In the genomic region with DNA sequence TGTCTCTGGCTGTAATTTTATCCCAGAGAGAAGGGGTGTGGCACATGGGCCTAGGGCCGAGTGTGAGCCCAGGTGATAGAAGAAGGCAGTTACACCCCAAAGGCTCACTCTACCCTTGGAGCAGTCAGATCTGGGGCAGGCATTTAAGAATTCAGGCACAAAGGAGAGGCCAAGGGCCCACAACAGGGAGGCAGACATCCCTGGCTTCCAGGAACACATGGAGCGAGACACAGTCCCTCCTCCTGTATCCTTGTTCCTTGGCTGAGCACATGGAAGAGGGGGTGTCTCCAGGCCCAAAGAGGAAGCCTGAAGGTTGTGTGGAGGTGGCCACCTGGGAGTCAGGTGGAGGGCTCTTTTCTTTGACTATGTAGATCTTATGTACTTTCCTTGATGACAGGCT, we compare ENCODE assay signal across 26 cellular contexts.
DNase-seq lines count a peak whose midpoint lies in the region; ATAC-seq and TF ChIP-seq lines count a peak whose summit lies in the region.
"Had no signal": no experiment of that assay in that cellular context is flagged by ENCODE, and none has a peak within 500 bp of the region (broad histone marks: within the 10 kb centered on the region; RNA-seq: fewer than 3 reads in every experiment).

No MANE protein-coding gene starts in this region.

- no peak overlapping the region for H3K4me2 ChIP-seq in trophoblast cell (ENCODE audit: low read length)
- H3K4me2 ChIP-seq: KMS-11 had no signal

- H3K4me3 Mint-ChIP-seq in activated CD4-positive, alpha-beta T cell treated with anti-CD3 and anti-CD28 coated beads, Interleukin-2, amount 10 ng/mL, durations not matched to agents 7 days and 5 days: no peak overlapping the region
- H3K4me3 Mint-ChIP-seq in CD8-positive, alpha-beta T cell: no peak overlapping the region
- H3K4me3 Mint-ChIP-seq in immature natural killer cell (peak overlapping the region in 1 of 5 donors; percentile 23), glutamatergic neuron (ENCODE audit: unreplicated experiment) (no peak overlapping the region)
- no peak overlapping the region for H3K4me3 Mint-ChIP-seq in activated T-helper 1 cell treated with anti-CD3 and anti-CD28 coated beads, Interleukin-12 subunit alpha, Interleukin-12 subunit beta, Interleukin-2, Interleukin-4 antibody, amounts not matched to agents 30 ng/mL and 10 ng/mL and 1 ng/mL, durations not matched to agents 14 hours and 24 hours and 36 hours
- H3K4me3 Mint-ChIP-seq: activated B cell treated with CpG ODN at 0.5 μM for 24 hours; B cell; dendritic cell treated with granulocyte-macrophage colony-stimulating factor and Interleukin-4, amounts not matched to agents 40 ng/mL and 50 ng/mL, for 4 days; HFFc6 had no signal

- CTCF ChIA-PET in activated CD4-positive, alpha-beta T cell treated with anti-CD3 and anti-CD28 coated beads, Interleukin-2, amount 10 ng/mL, durations not matched to agents 7 days and 5 days (lab: Charles Lee): no interaction called here
- CTCF ChIA-PET in CD8-positive, alpha-beta T cell (lab: Charles Lee): no interaction called here

- peak overlapping the region; percentile 26 for H3K27ac Mint-ChIP-seq in activated CD4-positive, alpha-beta T cell treated with anti-CD3 and anti-CD28 coated beads, Interleukin-2, amount 10 ng/mL, durations not matched to agents 7 days and 5 days
- peak overlapping the region; percentile 69 for H3K27ac Mint-ChIP-seq in CD8-positive, alpha-beta T cell
- H3K27ac Mint-ChIP-seq in immature natural killer cell (peak overlapping the region in 4 of 6 donors; percentile 2 to 81 (median 66)), glutamatergic neuron (ENCODE audit: unreplicated experiment) (no peak overlapping the region)
- H3K27ac Mint-ChIP-seq in activated T-helper 1 cell treated with anti-CD3 and anti-CD28 coated beads, Interleukin-12 subunit alpha, Interleukin-12 subunit beta, Interleukin-2, Interleukin-4 antibody, amounts not matched to agents 30 ng/mL and 10 ng/mL and 1 ng/mL, durations not matched to agents 14 hours and 24 hours and 36 hours: no peak overlapping the region
- H3K27ac Mint-ChIP-seq: activated B cell treated with CpG ODN at 0.5 μM for 24 hours; B cell; dendritic cell treated with granulocyte-macrophage colony-stimulating factor and Interleukin-4, amounts not matched to agents 40 ng/mL and 50 ng/mL, for 4 days; HFFc6 had no signal

- H3K79me1 ChIP-seq in trophoblast cell (ENCODE audit: low read length): peaks cover 10% of the 10 kb centered on the region

- H3K4me1 Mint-ChIP-seq in activated CD4-positive, alpha-beta T cell treated with anti-CD3 and anti-CD28 coated beads, Interleukin-2, amount 10 ng/mL, durations not matched to agents 7 days and 5 days: peaks cover 13% of the 10 kb centered on the region
- H3K4me1 Mint-ChIP-seq in CD8-positive, alpha-beta T cell (ENCODE audit: low read depth): peaks cover 18% of the 10 kb centered on the region
- H3K4me1 Mint-ChIP-seq in immature natural killer cell: peaks cover 19 to 24% of the 10 kb centered on the region in 2 donors
- peaks cover 13% of the 10 kb centered on the region for H3K4me1 Mint-ChIP-seq in activated T-helper 1 cell treated with anti-CD3 and anti-CD28 coated beads, Interleukin-12 subunit alpha, Interleukin-12 subunit beta, Interleukin-2, Interleukin-4 antibody, amounts not matched to agents 30 ng/mL and 10 ng/mL and 1 ng/mL, durations not matched to agents 14 hours and 24 hours and 36 hours (ENCODE audit: low read depth)
- no peaks in the 10 kb centered on the region for H3K4me1 Mint-ChIP-seq in glutamatergic neuron (ENCODE audit: low read depth, unreplicated experiment)
- H3K4me1 Mint-ChIP-seq: activated B cell treated with CpG ODN at 0.5 μM for 24 hours, B cell had no signal

- peak overlapping the region; percentile 39 for H2BK120ac ChIP-seq in trophoblast cell (ENCODE audit: insufficient read depth, low read length, poor library complexity)

- H3K18ac ChIP-seq in trophoblast cell (ENCODE audit: low read length): no peak overlapping the region

- no peaks in the 10 kb centered on the region for H3K27me3 ChIP-seq in CD8-positive, alpha-beta T cell (ENCODE audit: insufficient read depth, low read length)
- no peaks in the 10 kb centered on the region for H3K27me3 ChIP-seq in trophoblast cell (ENCODE audit: insufficient read depth, low read length)
- H3K27me3 ChIP-seq: cardiac muscle cell, heart left ventricle, spleen had no signal

- TF ChIP-seq CTCF in CD8-positive, alpha-beta T cell (IDR thresholded peaks at IDR 0.05): no peak
- no peak for TF ChIP-seq CTCF in glutamatergic neuron (IDR thresholded peaks at IDR 0.05; ENCODE audit: partially characterized antibody, unreplicated experiment)

- H3K9ac ChIP-seq in trophoblast cell (ENCODE audit: low read length): no peak overlapping the region
- H3K9ac ChIP-seq: KMS-11 had no signal

- H3K4me3 ChIP-seq in CD8-positive, alpha-beta T cell (ENCODE audit: low read depth, low read length): no peak overlapping the region
- H3K4me3 ChIP-seq in trophoblast cell (ENCODE audit: low read depth, low read length): no peak overlapping the region
- H3K4me3 ChIP-seq: cardiac muscle cell, heart left ventricle, left ventricle myocardium inferior, SK-N-MC, spleen had no signal

- no peak overlapping the region for H4K12ac ChIP-seq in trophoblast cell (ENCODE audit: low read depth, low read length)

- H2AFZ ChIP-seq in trophoblast cell (ENCODE audit: insufficient read depth, low read length, poor library complexity): no peak overlapping the region

- no peak overlapping the region for H3K23ac ChIP-seq in trophoblast cell (ENCODE audit: low read length)

- H3K4ac ChIP-seq in trophoblast cell (ENCODE audit: low read depth, low read length): no peak overlapping the region

- H2AK5ac ChIP-seq in trophoblast cell (ENCODE audit: low read length): peak overlapping the region; percentile 49

- ATAC-seq in CD8-positive, alpha-beta T cell: no peak
- ATAC-seq: heart left ventricle had no signal

- H3K14ac ChIP-seq in trophoblast cell (ENCODE audit: low read length): peak overlapping the region; percentile 26

- DNase-seq in activated CD4-positive, alpha-beta T cell treated with anti-CD3 and anti-CD28 coated beads, Interleukin-2, amount 10 ng/mL, durations not matched to agents 7 days and 5 days: no peak
- DNase-seq in activated CD4-positive, alpha-beta T cell treated with anti-CD3 and anti-CD28 coated beads, Interleukin-2, amount 50 U/mL, for 48 hours: no peak
- DNase-seq in CD8-positive, alpha-beta T cell: no peak
- DNase-seq in immature natural killer cell: no peak
- DNase-seq in trophoblast cell: no peak
- DNase-seq in activated T-helper 1 cell treated with anti-CD3 and anti-CD28 coated beads, Interleukin-12 subunit alpha, Interleukin-12 subunit beta, Interleukin-2, Interleukin-4 antibody, amounts not matched to agents 30 ng/mL and 10 ng/mL and 1 ng/mL, durations not matched to agents 14 hours and 24 hours and 36 hours (ENCODE audit: low spot score): no peak
- DNase-seq in HCEC 1CT: no peak
- DNase-seq in glutamatergic neuron: no peak
- DNase-seq: activated B cell treated with CpG ODN at 0.5 μM for 24 hours; activated gamma-delta T cell; amygdala; HFFc6; left ventricle myocardium inferior; midbrain; NCI-H1694; NCI-H69; retina; RPMI8226; spleen; stimulated activated CD4-positive, alpha-beta T cell treated with anti-CD3 and anti-CD28 coated beads, Interleukin-4, amount 100 ng/mL, for 24 hours had no signal

- intact Hi-C loops in CD8-positive, alpha-beta T cell (cut with DNase I, micrococcal nuclease): no loop called here
- intact Hi-C loops in activated T-helper 1 cell treated with anti-CD3 and anti-CD28 coated beads, Interleukin-12 subunit alpha, Interleukin-12 subunit beta, Interleukin-2, Interleukin-4 antibody, amounts not matched to agents 30 ng/mL and 10 ng/mL and 1 ng/mL, durations not matched to agents 14 hours and 24 hours and 36 hours (cut with micrococcal nuclease): no loop called here

- H4K91ac ChIP-seq in trophoblast cell (ENCODE audit: low read depth, low read length): peak overlapping the region; percentile 15

- H3K27ac ChIP-seq in CD8-positive, alpha-beta T cell (ENCODE audit: low read depth, low read length): no peak overlapping the region
- H3K27ac ChIP-seq in trophoblast cell (ENCODE audit: low read depth, low read length): no peak overlapping the region
- H3K27ac ChIP-seq: cardiac muscle cell, KMS-11, left ventricle myocardium inferior, SK-N-MC, spleen had no signal

- no peaks in the 10 kb centered on the region for H3K4me1 ChIP-seq in CD8-positive, alpha-beta T cell (ENCODE audit: insufficient read depth, low read length)
- H3K4me1 ChIP-seq in trophoblast cell (ENCODE audit: control insufficient read depth in 1 of 2, insufficient read depth in 2 of 2, low read length in 2 of 2): peaks cover 12 to 20% of the 10 kb centered on the region in 2 experiments
- H3K4me1 ChIP-seq: spleen had no signal

- peak overlapping the region; percentile 20 for H4K8ac ChIP-seq in trophoblast cell (ENCODE audit: low read depth, low read length)

- H3K9me3 ChIP-seq in CD8-positive, alpha-beta T cell (ENCODE audit: low read length): no peaks in the 10 kb centered on the region
- no peaks in the 10 kb centered on the region for H3K9me3 ChIP-seq in trophoblast cell (ENCODE audit: insufficient read depth, low read depth, low read length)

- H2BK5ac ChIP-seq in trophoblast cell (ENCODE audit: low read depth, low read length, poor library complexity): peak overlapping the region; percentile 59

- no peaks in the 10 kb centered on the region for H3K9me3 Mint-ChIP-seq in activated CD4-positive, alpha-beta T cell treated with anti-CD3 and anti-CD28 coated beads, Interleukin-2, amount 10 ng/mL, durations not matched to agents 7 days and 5 days
- H3K9me3 Mint-ChIP-seq in CD8-positive, alpha-beta T cell: peaks cover 5% of the 10 kb centered on the region
- peaks cover 0 to 3% (median 0%) of the 10 kb centered on the region in 6 donors for H3K9me3 Mint-ChIP-seq in immature natural killer cell
- no peaks in the 10 kb centered on the region for H3K9me3 Mint-ChIP-seq in activated T-helper 1 cell treated with anti-CD3 and anti-CD28 coated beads, Interleukin-12 subunit alpha, Interleukin-12 subunit beta, Interleukin-2, Interleukin-4 antibody, amounts not matched to agents 30 ng/mL and 10 ng/mL and 1 ng/mL, durations not matched to agents 14 hours and 24 hours and 36 hours
- H3K9me3 Mint-ChIP-seq in glutamatergic neuron (ENCODE audit: unreplicated experiment): peaks cover 3% of the 10 kb centered on the region
- H3K9me3 Mint-ChIP-seq: HFFc6 had no signal

- WGBS in trophoblast cell (ENCODE audit: extremely low coverage, insufficient coverage, insufficient read length): no CpG with 5 or more reads among the region's 2 CpGs

- POLR2A ChIA-PET in activated CD4-positive, alpha-beta T cell treated with anti-CD3 and anti-CD28 coated beads, Interleukin-2, amount 10 ng/mL, durations not matched to agents 7 days and 5 days (lab: Charles Lee): no interaction called here
- POLR2A ChIA-PET in CD8-positive, alpha-beta T cell (lab: Charles Lee): no interaction called here

- H3K79me2 ChIP-seq in trophoblast cell (ENCODE audit: control insufficient read depth, insufficient read depth, low read length, poor library complexity): no peaks in the 10 kb centered on the region

- no peaks in the 10 kb centered on the region for H3K36me3 ChIP-seq in CD8-positive, alpha-beta T cell (ENCODE audit: insufficient read depth, low read length)
- H3K36me3 ChIP-seq in trophoblast cell (ENCODE audit: control insufficient read depth in 1 of 2, insufficient read depth in 2 of 2, low read length in 2 of 2): no peaks in the 10 kb centered on the region
- H3K36me3 ChIP-seq: cardiac muscle cell, heart left ventricle, left ventricle myocardium inferior, spleen had no signal

- peaks cover 7% of the 10 kb centered on the region for H3K27me3 Mint-ChIP-seq in activated CD4-positive, alpha-beta T cell treated with anti-CD3 and anti-CD28 coated beads, Interleukin-2, amount 10 ng/mL, durations not matched to agents 7 days and 5 days
- H3K27me3 Mint-ChIP-seq in CD8-positive, alpha-beta T cell (ENCODE audit: low read depth): no peaks in the 10 kb centered on the region
- H3K27me3 Mint-ChIP-seq in immature natural killer cell (ENCODE audit: low read depth in 3 of 3) (peaks cover 0 to 4% (median 0%) of the 10 kb centered on the region in 3 donors), glutamatergic neuron (ENCODE audit: unreplicated experiment) (peaks cover 5% of the 10 kb centered on the region)
- no peaks in the 10 kb centered on the region for H3K27me3 Mint-ChIP-seq in activated T-helper 1 cell treated with anti-CD3 and anti-CD28 coated beads, Interleukin-12 subunit alpha, Interleukin-12 subunit beta, Interleukin-2, Interleukin-4 antibody, amounts not matched to agents 30 ng/mL and 10 ng/mL and 1 ng/mL, durations not matched to agents 14 hours and 24 hours and 36 hours (ENCODE audit: insufficient read depth)
- H3K27me3 Mint-ChIP-seq: B cell; dendritic cell treated with granulocyte-macrophage colony-stimulating factor and Interleukin-4, amounts not matched to agents 40 ng/mL and 50 ng/mL, for 4 days had no signal

- H3K36me3 Mint-ChIP-seq in activated CD4-positive, alpha-beta T cell treated with anti-CD3 and anti-CD28 coated beads, Interleukin-2, amount 10 ng/mL, durations not matched to agents 7 days and 5 days (ENCODE audit: low read depth): no peaks in the 10 kb centered on the region
- no peaks in the 10 kb centered on the region for H3K36me3 Mint-ChIP-seq in CD8-positive, alpha-beta T cell
- H3K36me3 Mint-ChIP-seq in immature natural killer cell: no peaks in the 10 kb centered on the region
- no peaks in the 10 kb centered on the region for H3K36me3 Mint-ChIP-seq in activated T-helper 1 cell treated with anti-CD3 and anti-CD28 coated beads, Interleukin-12 subunit alpha, Interleukin-12 subunit beta, Interleukin-2, Interleukin-4 antibody, amounts not matched to agents 30 ng/mL and 10 ng/mL and 1 ng/mL, durations not matched to agents 14 hours and 24 hours and 36 hours (ENCODE audit: low read depth)
- peaks cover 9% of the 10 kb centered on the region for H3K36me3 Mint-ChIP-seq in glutamatergic neuron (ENCODE audit: unreplicated experiment)

- peak overlapping the region; percentile 51 for H2BK12ac ChIP-seq in trophoblast cell (ENCODE audit: low read length)

Comparison
In these comparisons a context has a peak if more than half of its experiments do, and no peak if none do; other contexts are left out.
1. H3K27ac Mint-ChIP-seq: peak in activated CD4-positive, alpha-beta T cell treated with anti-CD3 and anti-CD28 coated beads, Interleukin-2, amount 10 ng/mL, durations not matched to agents 7 days and 5 days (single experiment), CD8-positive, alpha-beta T cell (single experiment) and immature natural killer cell (4 of 6); none in activated T-helper 1 cell treated with anti-CD3 and anti-CD28 coated beads, Interleukin-12 subunit alpha, Interleukin-12 subunit beta, Interleukin-2, Interleukin-4 antibody, amounts not matched to agents 30 ng/mL and 10 ng/mL and 1 ng/mL, durations not matched to agents 14 hours and 24 hours and 36 hours (single experiment) and glutamatergic neuron (single experiment).